ENCODE assay signal across 9 cellular contexts in genomic region chr2:169911119-169911518, GRCh38.
"Had no signal": no experiment of that assay in that cellular context is flagged by ENCODE, and none has a peak within 500 bp of the region (broad histone marks: within the 10 kb centered on the region; RNA-seq: fewer than 3 reads in every experiment).

No MANE protein-coding gene starts in this region.

- DNase-seq: GM23248, GOT3, H9, HCEC 1CT, Karpas-422, KBM-7 had no signal

- H3K4me2 ChIP-seq: KMS-11 had no signal

- H2AFZ ChIP-seq: GM23248 had no signal

- H3K27ac ChIP-seq: GM23248, HL-60, KMS-11 had no signal

- FAIRE-seq: HTR-8/SVneo had no signal

- H3K4me3 ChIP-seq: GM23248 had no signal

- H3K9ac ChIP-seq: GM23248, KMS-11 had no signal
